In the genomic region with DNA sequence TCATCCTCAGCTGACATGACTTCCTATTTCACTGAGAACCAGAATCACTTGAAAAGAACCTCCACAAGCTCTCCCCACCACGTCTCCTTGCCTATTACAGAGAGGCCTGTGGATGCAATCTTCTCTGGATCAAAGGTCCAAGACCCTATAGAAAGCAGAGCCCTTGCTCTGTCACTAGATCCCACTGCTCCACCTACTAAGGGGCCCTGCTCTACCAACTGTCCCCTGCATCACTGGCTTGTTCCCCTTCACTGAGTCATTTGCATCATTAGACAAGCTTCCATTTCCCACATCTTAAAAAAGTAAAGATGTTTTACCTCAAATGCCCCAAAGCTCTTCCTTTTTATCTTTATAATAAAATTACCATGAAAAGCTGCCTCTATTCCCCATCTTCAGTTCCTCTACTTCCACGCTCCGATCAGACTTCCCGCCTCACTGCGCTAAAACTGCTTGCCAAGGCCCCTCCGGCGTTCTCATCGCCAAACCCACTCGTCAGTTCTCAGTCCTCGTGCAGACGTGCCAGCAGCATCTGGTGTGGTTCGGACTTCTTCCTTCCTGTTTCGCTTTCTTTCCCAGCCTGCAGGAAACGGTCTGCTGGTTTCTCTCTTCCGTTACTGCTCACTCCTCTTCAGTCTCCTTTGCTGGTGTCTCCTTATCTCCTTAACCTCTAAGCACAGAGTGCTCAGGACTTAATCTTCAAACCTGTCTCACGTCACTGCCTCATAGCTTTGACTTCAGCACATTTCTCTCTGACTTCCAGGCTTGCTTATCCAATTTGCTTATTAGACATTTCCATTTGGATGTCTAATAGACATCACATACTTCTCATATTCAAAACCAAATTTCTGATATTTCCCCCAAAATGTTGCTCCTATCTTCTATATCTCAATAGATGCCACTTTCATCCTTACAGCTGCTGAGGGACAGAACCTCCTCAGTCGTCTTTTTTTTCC, we compare ENCODE assay signal across 8 cellular contexts. TPM values are rescaled to one million over a fixed set of nuclear protein-coding genes. Genes with fewer than 3 reads are reported as not detected.
DNase-seq lines count a peak whose midpoint lies in the region; ATAC-seq and TF ChIP-seq lines count a peak whose summit lies in the region.

No MANE protein-coding gene starts in this region.

- no peak overlapping the region for H3K4me3 Mint-ChIP-seq in stimulated activated effector memory CD8-positive, alpha-beta T cell treated with anti-CD3 and anti-CD28 coated beads, Interleukin-12 subunit alpha, Interleukin-12 subunit beta, amount 100 ng/mL, for 72 hours

- no peak overlapping the region for H3K27ac Mint-ChIP-seq in stimulated activated effector memory CD8-positive, alpha-beta T cell treated with anti-CD3 and anti-CD28 coated beads, Interleukin-12 subunit alpha, Interleukin-12 subunit beta, amount 100 ng/mL, for 72 hours

- H3K4me1 Mint-ChIP-seq in stimulated activated effector memory CD8-positive, alpha-beta T cell treated with anti-CD3 and anti-CD28 coated beads, Interleukin-12 subunit alpha, Interleukin-12 subunit beta, amount 100 ng/mL, for 72 hours: peaks cover 24% of the 10 kb centered on the region

- POLR2A ChIA-PET in A673 (lab: Charles Lee; ENCODE audit: low non-redundant PET): no interaction called here

- DNase-seq in A673 (ENCODE audit: low spot score): peak; percentile 83
- DNase-seq in T-helper 22 cell (ENCODE audit: low read depth): peak; percentile 70
- peak; percentile 57 for DNase-seq in mammary epithelial cell
- peak; percentile 74 to 93 for DNase-seq in lung microvascular endothelial cell (ENCODE audit: low read depth in 2 of 2)
- DNase-seq in stimulated activated effector memory CD8-positive, alpha-beta T cell treated with anti-CD3 and anti-CD28 coated beads, Interleukin-12 subunit alpha, Interleukin-12 subunit beta, amount 100 ng/mL, for 72 hours (ENCODE audit: low spot score in 2 of 2): peak; percentile 49 to 80
- DNase-seq in NCI-H2196 treated with DMSO at 0.1 percent for 48 hours (lab: John Stamatoyannopoulos, UW; ENCODE audit: unreplicated experiment): no peak

- 54% methylated on average over 16 of the region's 17 CpGs for WGBS in mammary epithelial cell (ENCODE audit: low coverage, missing lambda C conversion rate)

- ATAC-seq in GM19023 (IDR thresholded peaks at IDR 0.05; ENCODE audit: unreplicated experiment) (peak; percentile 84), HG03175 (IDR thresholded peaks at IDR 0.05; ENCODE audit: unreplicated experiment) (peak; percentile 84)
- ATAC-seq in stimulated activated effector memory CD8-positive, alpha-beta T cell treated with anti-CD3 and anti-CD28 coated beads, Interleukin-12 subunit alpha, Interleukin-12 subunit beta, amount 100 ng/mL, for 72 hours: peak; percentile 88

- H3K27me3 ChIP-seq in A673 (replicated peaks; ENCODE audit: insufficient read depth, low read depth, low read length, poor library complexity) (no peaks in the 10 kb centered on the region), mammary epithelial cell (ENCODE audit: insufficient read depth, low read length) (no peaks in the 10 kb centered on the region)

- TF ChIP-seq CTCF in A673 (conservative IDR thresholded peaks at IDR 0.05; ENCODE audit: low read depth, low read length) (no peak), mammary epithelial cell (conservative IDR thresholded peaks at IDR 0.05 in 1 of 2, IDR thresholded peaks at IDR 0.05 in 1 of 2; ENCODE audit: extremely low read depth in 1 of 2, insufficient read depth in 1 of 2, low read depth in 1 of 2, low read length in 2 of 2) (no peak)

- H4K20me1 ChIP-seq in mammary epithelial cell (ENCODE audit: insufficient read depth, low read length): no peaks in the 10 kb centered on the region

- CTCF ChIA-PET in A673 (lab: Charles Lee): no interaction called here
- CTCF ChIA-PET in mammary epithelial cell (lab: Charles Lee; ENCODE audit: low non-redundant PET): no interaction called here

- no peaks in the 10 kb centered on the region for H3K79me2 ChIP-seq in mammary epithelial cell (ENCODE audit: insufficient read depth, low read length)

- in situ Hi-C loops in mammary epithelial cell (cut with MboI; ENCODE audit: low sequenced_read_pairs in 2 of 2): no loop called here

- no TSS peak for BruUV-seq in A673 (replicated peaks; lab: Mats Ljungman, UMichigan)
- BruUV-seq in mammary epithelial cell (replicated peaks; lab: Mats Ljungman, UMichigan): no TSS peak

- H3K36me3 ChIP-seq in A673 (ENCODE audit: insufficient read depth, low read length, poor library complexity, severe bottlenecking) (no peaks in the 10 kb centered on the region), mammary epithelial cell (ENCODE audit: insufficient read depth, low read length) (no peaks in the 10 kb centered on the region)

- H3K9ac ChIP-seq in mammary epithelial cell (ENCODE audit: insufficient read depth, low read length): no peak overlapping the region

- H3K9me3 ChIP-seq in A673 (ENCODE audit: low read depth, low read length, poor library complexity, severe bottlenecking) (no peaks in the 10 kb centered on the region), mammary epithelial cell (replicated peaks; ENCODE audit: insufficient read depth, low read length) (no peaks in the 10 kb centered on the region)

- peak overlapping the region; percentile 52 for H2AFZ ChIP-seq in mammary epithelial cell (ENCODE audit: low read depth, low read length)

- peaks cover 25% of the 10 kb centered on the region for H3K36me3 Mint-ChIP-seq in stimulated activated effector memory CD8-positive, alpha-beta T cell treated with anti-CD3 and anti-CD28 coated beads, Interleukin-12 subunit alpha, Interleukin-12 subunit beta, amount 100 ng/mL, for 72 hours

- intact Hi-C loops in A673 (cut with micrococcal nuclease; ENCODE audit: unreplicated experiment) (no loop called here), mammary epithelial cell (cut with micrococcal nuclease) (no loop called here)

- peaks cover 19% of the 10 kb centered on the region for H3K4me1 ChIP-seq in A673 (ENCODE audit: insufficient read depth, low read length, poor library complexity, severe bottlenecking)
- H3K4me1 ChIP-seq in mammary epithelial cell (ENCODE audit: insufficient read depth, low read length): peaks cover 30% of the 10 kb centered on the region

- H3K9me3 Mint-ChIP-seq in stimulated activated effector memory CD8-positive, alpha-beta T cell treated with anti-CD3 and anti-CD28 coated beads, Interleukin-12 subunit alpha, Interleukin-12 subunit beta, amount 100 ng/mL, for 72 hours: no peaks in the 10 kb centered on the region

- no peak overlapping the region for H3K27ac ChIP-seq in A673 (ENCODE audit: low read depth, low read length, poor library complexity, severe bottlenecking)
- no peak overlapping the region for H3K27ac ChIP-seq in mammary epithelial cell (ENCODE audit: insufficient read depth, low read depth, low read length)

- H3K4me3 ChIP-seq in A673 (ENCODE audit: low read depth, low read length, poor library complexity, severe bottlenecking) (peak overlapping the region; percentile 32), mammary epithelial cell (replicated peaks in 1 of 3; ENCODE audit: insufficient read depth in 1 of 3, low read depth in 2 of 3, low read length in 3 of 3) (peak overlapping the region in 1 of 3 experiments; percentile 12)

- dilution Hi-C loops in mammary epithelial cell (cut with HindIII; ENCODE audit: low sequenced_read_pairs): loop anchor here (5.0 kb wide), 1 partner anchor 90 kb away; no protein-coding TSS in a partner anchor

- peak overlapping the region; percentile 71 for H3K4me2 ChIP-seq in mammary epithelial cell (ENCODE audit: insufficient read depth, low read depth, low read length)

RNA-seq across cellular contexts. Expression of a gene that starts 40.5 kb away (rescaled TPM):
- total RNA-seq in A673 (2021) (4.3 and 6.3 TPM in 2 replicates), mammary epithelial cell (10 to 100 TPM in 1 of 2 donors, 1 to 10 TPM in 1; 4.9 to 12.0 TPM), lung microvascular endothelial cell (10.0 and 15.3 TPM in 2 replicates)
- polyA plus RNA-seq in mammary epithelial cell: 3.7 TPM
- polyA minus RNA-seq in mammary epithelial cell: 0.26 TPM
